Comparison of ENCODE assay signal across 8 cellular contexts in genomic region chr12:6689000-6689882, GRCh38.
DNase-seq lines count a peak whose midpoint lies in the region; ATAC-seq and TF ChIP-seq lines count a peak whose summit lies in the region.

Gene ZNF384, minus strand, starts transcription at chr12:6689375. Its CDS starts 9,855 bp downstream, at chr12:6679520.

- ATAC-seq in HG02588 (IDR thresholded peaks at IDR 0.05; ENCODE audit: unreplicated experiment) = peak; percentile 69
- peak; percentile 87 for ATAC-seq in SK-N-SH treated with all-trans-retinoic acid at 6 μM for 48 hours

- TF ChIP-seq CTCF in GM06990 (IDR thresholded peaks at IDR 0.05; ENCODE audit: insufficient read depth, low read length, poor library complexity, severe bottlenecking) = no peak

- no peaks in the 10 kb centered on the region; the same call in 1 of the 2 replicates for H3K36me3 ChIP-seq in GM06990 (ENCODE audit: control insufficient read depth, insufficient read depth, low read length)

- peaks cover 9% of the 10 kb centered on the region for H3K36me3 Mint-ChIP-seq in activated naive CD4-positive, alpha-beta T cell treated with anti-CD3 and anti-CD28 coated beads, Interleukin-2, amount 50 U/mL, for 24 hours

- peak within 1 kb of the TSS; percentile 93 for H3K27ac Mint-ChIP-seq in activated naive CD4-positive, alpha-beta T cell treated with anti-CD3 and anti-CD28 coated beads, Interleukin-2, amount 50 U/mL, for 24 hours

- peak within 1 kb of the TSS; percentile 98 for H3K4me3 ChIP-seq in GM06990 (replicated peaks; ENCODE audit: low read depth, low read length)

- H3K4me1 Mint-ChIP-seq in activated naive CD4-positive, alpha-beta T cell treated with anti-CD3 and anti-CD28 coated beads, Interleukin-2, amount 50 U/mL, for 24 hours = peaks cover 53% of the 10 kb centered on the region

- no peaks in the 10 kb centered on the region for H3K9me3 Mint-ChIP-seq in activated naive CD4-positive, alpha-beta T cell treated with anti-CD3 and anti-CD28 coated beads, Interleukin-2, amount 50 U/mL, for 24 hours

- peak within 1 kb of the TSS; percentile 98 for H3K4me3 Mint-ChIP-seq in activated naive CD4-positive, alpha-beta T cell treated with anti-CD3 and anti-CD28 coated beads, Interleukin-2, amount 50 U/mL, for 24 hours

- DNase-seq in GM06990 (ENCODE audit: extremely low read depth, insufficient read length) = peak; percentile 96
- peak; percentile 98 for DNase-seq in NCI-H1092 (lab: John Stamatoyannopoulos, UW)
- peak; percentile 93 for DNase-seq in germinal center (ENCODE audit: low spot score)
- DNase-seq in non-pigmented ciliary epithelial cell (ENCODE audit: low read depth) = peak; percentile 93
- peak; percentile 100 for DNase-seq in superior temporal gyrus (ENCODE audit: extremely low spot score)

- H3K27me3 Mint-ChIP-seq in activated naive CD4-positive, alpha-beta T cell treated with anti-CD3 and anti-CD28 coated beads, Interleukin-2, amount 50 U/mL, for 24 hours = no peaks in the 10 kb centered on the region

- no peaks in the 10 kb centered on the region for H3K27me3 ChIP-seq in GM06990 (replicated peaks; ENCODE audit: control insufficient read depth, insufficient read depth, low read length)

TF ChIP-seq in SK-N-SH treated with all-trans-retinoic acid at 6 μM for 48 hours, 23 proteins besides CTCF, POLR2A, EP300 and RAD21:
- no peak for TF ChIP-seq SNAI2 (CRISPR knock-in tag; IDR thresholded peaks at IDR 0.05)
- TF ChIP-seq ZNF8 (CRISPR knock-in tag; IDR thresholded peaks at IDR 0.05) = peak; percentile 36; the same call in 1 of the 2 replicates
- TF ChIP-seq CSRNP3 (CRISPR knock-in tag; IDR thresholded peaks at IDR 0.05) = no peak
- TF ChIP-seq PATZ1 (CRISPR knock-in tag; IDR thresholded peaks at IDR 0.05; ENCODE audit: borderline replicate concordance) = peak; percentile 94
- TF ChIP-seq ZC3H10 (CRISPR knock-in tag; IDR thresholded peaks at IDR 0.05) = no peak
- peak; percentile 60; the same call in 1 of the 2 replicates for TF ChIP-seq TSHZ2 (CRISPR knock-in tag; IDR thresholded peaks at IDR 0.05)
- no peak for TF ChIP-seq TOX (CRISPR knock-in tag; IDR thresholded peaks at IDR 0.05; ENCODE audit: borderline replicate concordance)
- TF ChIP-seq ZFP3 (CRISPR knock-in tag; IDR thresholded peaks at IDR 0.05) = 0 out of 2 replicates have a peak, but pooled peaks have one; percentile 43
- no peak for TF ChIP-seq ARNTL (CRISPR knock-in tag; IDR thresholded peaks at IDR 0.05; ENCODE audit: borderline replicate concordance, low read depth)
- TF ChIP-seq ESRRG (CRISPR knock-in tag; IDR thresholded peaks at IDR 0.05) = peak; percentile 39; the same call in 1 of the 2 replicates
- 0 out of 2 replicates have a peak, but pooled peaks have one; percentile 6 for TF ChIP-seq POU6F1 (CRISPR knock-in tag; IDR thresholded peaks at IDR 0.05; ENCODE audit: borderline replicate concordance, low read depth)
- no peak for TF ChIP-seq CSDC2 (CRISPR knock-in tag; IDR thresholded peaks at IDR 0.05)
- TF ChIP-seq CREB5 (CRISPR knock-in tag; IDR thresholded peaks at IDR 0.05; ENCODE audit: low read depth) = no peak
- TF ChIP-seq ISL1 (CRISPR knock-in tag; IDR thresholded peaks at IDR 0.05) = no peak
- no peak for TF ChIP-seq BACH2 (CRISPR knock-in tag; IDR thresholded peaks at IDR 0.05; ENCODE audit: borderline replicate concordance)
- no peak for TF ChIP-seq ZNF565 (CRISPR knock-in tag; conservative IDR thresholded peaks at IDR 0.05; ENCODE audit: low read depth)
- no peak for TF ChIP-seq TCF4 (CRISPR knock-in tag; IDR thresholded peaks at IDR 0.05; ENCODE audit: borderline replicate concordance)
- TF ChIP-seq OSR1 (CRISPR knock-in tag; IDR thresholded peaks at IDR 0.05) = no peak
- TF ChIP-seq ZFP30 (CRISPR knock-in tag; IDR thresholded peaks at IDR 0.05) = no peak
TF ChIP-seq in SK-N-SH treated with all-trans-retinoic acid at 6 μM for 48 hours: peak in this region for 6.

Comparison
In these comparisons a context has a peak if more than half of its experiments do, and no peak if none do; other contexts are left out.
1. Peak in every context shown above with its lines: DNase-seq, ATAC-seq and H3K4me3 ChIP-seq.